ENCODE assay signal across 1 cellular context in the genomic region with DNA sequence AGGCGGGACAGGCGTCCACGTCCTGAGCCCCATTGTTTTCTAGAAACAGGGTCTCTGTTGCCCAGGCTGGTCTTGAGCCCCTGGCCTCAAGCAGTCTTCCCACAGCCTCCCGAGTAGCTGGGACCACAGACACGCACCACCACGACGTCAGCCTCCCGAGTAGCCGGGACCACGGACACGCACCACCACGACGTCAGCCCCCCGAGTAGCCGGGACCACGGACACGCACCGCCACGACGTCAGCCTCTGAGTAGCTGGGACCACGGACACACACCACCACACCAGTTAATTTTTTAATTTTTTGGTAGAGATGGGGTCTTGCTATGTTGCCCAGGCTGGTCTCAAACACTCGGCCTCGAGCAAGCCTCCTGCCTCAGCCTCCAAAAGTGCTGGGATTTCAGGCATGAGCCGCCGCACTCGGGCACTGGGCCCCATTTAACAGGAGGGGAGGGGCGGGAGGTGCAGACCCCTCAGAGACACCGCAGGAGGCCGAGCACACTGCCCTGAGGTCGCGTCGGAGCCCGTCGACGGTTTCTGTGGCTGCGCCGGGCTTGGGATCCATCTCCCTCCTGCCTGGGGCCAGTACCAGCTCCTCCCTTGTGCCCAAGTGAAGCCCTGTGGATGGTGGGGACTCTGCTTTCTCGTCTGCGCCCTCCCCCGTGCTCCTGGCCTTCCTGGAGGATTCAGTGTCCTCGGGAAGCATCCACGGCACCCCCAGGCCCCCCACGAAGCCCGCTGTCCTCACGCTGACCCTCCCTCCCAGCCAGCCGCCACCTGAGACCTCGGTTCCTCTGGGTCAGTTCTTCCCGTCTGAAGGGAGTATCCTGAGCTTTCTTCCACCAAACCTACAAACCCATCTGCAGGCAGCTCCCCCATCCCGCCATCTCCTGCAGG.
TF ChIP-seq lines count a peak whose summit lies in the region.

No MANE protein-coding gene starts in this region.

TF ChIP-seq in HepG2, 621 proteins besides CTCF, POLR2A, EP300 and RAD21:
- TF ChIP-seq ZNF329 (CRISPR knock-in tag; IDR thresholded peaks at IDR 0.05; ENCODE audit: low read depth) (no peak), RBM39 (IDR thresholded peaks at IDR 0.05; ENCODE audit: low read depth, low read length, poor library complexity, severe bottlenecking) (no peak), ZNF121 (CRISPR knock-in tag; IDR thresholded peaks at IDR 0.05) (peak; percentile 74), RFX1 (IDR thresholded peaks at IDR 0.05) (no peak), TP53 (CRISPR knock-in tag; conservative IDR thresholded peaks at IDR 0.05) (no peak), ZNF225 (CRISPR knock-in tag; IDR thresholded peaks at IDR 0.05) (no peak), ZNF724P (CRISPR knock-in tag; IDR thresholded peaks at IDR 0.05; ENCODE audit: borderline replicate concordance) (no peak), ZNF510 (CRISPR knock-in tag; IDR thresholded peaks at IDR 0.05; ENCODE audit: low read depth) (no peak)
